Comparison of ENCODE assay signal across 20 cellular contexts in the genomic region with DNA sequence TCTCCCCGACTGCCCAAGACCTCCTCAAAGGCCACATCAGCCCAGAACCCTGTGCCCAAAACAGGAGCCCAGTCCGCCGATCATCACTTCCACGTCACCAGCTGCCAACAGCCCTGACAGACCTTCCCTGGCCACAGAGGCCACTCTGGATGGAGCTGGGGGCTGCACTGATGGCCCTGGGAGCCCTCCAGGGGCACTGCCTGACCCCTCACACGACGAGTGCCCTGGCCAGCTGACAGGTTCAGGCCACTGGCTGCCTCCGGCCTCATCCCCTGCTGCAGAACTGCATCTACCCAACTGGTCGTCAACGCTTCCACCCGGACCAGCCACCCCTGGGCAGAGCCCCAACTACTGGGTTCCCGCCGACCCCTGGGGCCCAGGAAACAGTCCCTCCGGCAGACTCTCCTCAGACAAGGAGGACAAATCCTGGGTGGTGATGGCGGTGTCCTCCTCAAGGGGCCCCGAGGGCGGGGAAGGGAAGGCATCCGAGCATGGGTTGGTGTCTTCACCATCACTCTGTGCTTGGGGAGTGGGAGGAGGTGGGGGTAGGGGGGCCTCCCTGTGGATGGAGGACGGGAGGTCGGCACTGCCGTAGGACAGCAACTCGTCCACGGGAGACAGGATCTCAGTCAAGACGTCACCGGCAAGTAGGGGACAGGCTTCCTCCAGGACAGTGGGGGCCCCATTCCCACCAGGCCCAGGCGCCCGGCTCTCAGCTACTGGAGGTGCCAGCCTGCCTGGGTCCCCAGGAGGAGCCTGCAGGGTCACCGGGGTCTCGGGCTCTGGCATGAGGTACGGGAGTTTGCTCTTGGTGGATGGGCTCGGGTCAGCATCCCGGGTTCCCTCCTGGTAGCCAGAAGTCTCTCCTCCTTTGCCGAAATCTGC. TPM values are rescaled to one million over a fixed set of nuclear protein-coding genes. Genes with fewer than 3 reads are reported as not detected.
DNase-seq lines count a peak whose midpoint lies in the region; ATAC-seq and TF ChIP-seq lines count a peak whose summit lies in the region.
"Had no signal": no experiment of that assay in that cellular context is flagged by ENCODE, and none has a peak within 500 bp of the region (broad histone marks: within the 10 kb centered on the region; RNA-seq: fewer than 3 reads in every experiment).

No MANE protein-coding gene starts in this region.

- peaks cover 48% of the 10 kb centered on the region for H3K27me3 Mint-ChIP-seq in stimulated activated memory B cell treated with anti-CD40 and anti-IgM and Interleukin-4, amounts not matched to agents 10 μg/mL and 1 μg/mL and 100 μg/mL, for 72 hours

- H3K4me2 ChIP-seq in BLaER1 (no peak overlapping the region), Karpas-422 (ENCODE audit: low read depth, low read length, poor library complexity, severe bottlenecking) (no peak overlapping the region)
- H3K4me2 ChIP-seq: A549, GM23338 had no signal

- DNase-seq in Right ventricle myocardium inferior (ENCODE audit: missing footprints) (peak; percentile 51), left ventricle myocardium inferior (no peak), Karpas-422 (peak; percentile 38), germinal center (ENCODE audit: low spot score) (no peak), ACHN (no peak)
- DNase-seq: 8988T; Caco-2; CD4-positive, CD25-positive, alpha-beta regulatory T cell; DMS153; DND-41; H9; HFFc6 had no signal

- peak overlapping the region; percentile 4 for H3K27ac Mint-ChIP-seq in stimulated activated memory B cell treated with anti-CD40 and anti-IgM and Interleukin-4, amounts not matched to agents 10 μg/mL and 1 μg/mL and 100 μg/mL, for 72 hours
- H3K27ac Mint-ChIP-seq: CD4-positive, CD25-positive, alpha-beta regulatory T cell; CD8-positive, alpha-beta T cell; GM23338; H9; HFFc6 had no signal

- no peaks in the 10 kb centered on the region for H3K9me3 Mint-ChIP-seq in stimulated activated memory B cell treated with anti-CD40 and anti-IgM and Interleukin-4, amounts not matched to agents 10 μg/mL and 1 μg/mL and 100 μg/mL, for 72 hours
- H3K9me3 Mint-ChIP-seq: CD4-positive, CD25-positive, alpha-beta regulatory T cell; CD8-positive, alpha-beta T cell; GM23338; H9; HFFc6 had no signal

- in situ Hi-C loops in ACHN (cut with HindIII; ENCODE audit: low pct_ligation_motif_present, low pct_unique_long_range_greater_than_20kb, low sequenced_read_pairs), result no loop called here

- H3K4me3 ChIP-seq in left ventricle myocardium inferior (no peak overlapping the region), BLaER1 (no peak overlapping the region), Karpas-422 (ENCODE audit: low read length) (no peak overlapping the region)
- H3K4me3 ChIP-seq: A549, GM23338 had no signal

- H3K27ac ChIP-seq in left ventricle myocardium inferior (replicated peaks) (no peak overlapping the region), BLaER1 (0 out of 2 replicates have a peak overlapping the region, but pooled peaks have one; percentile 22), Karpas-422 (ENCODE audit: low read length) (no peak overlapping the region)
- H3K27ac ChIP-seq: A549, C4-2B had no signal

- H3K9ac ChIP-seq in BLaER1 (no peak overlapping the region), Karpas-422 (ENCODE audit: low read length) (no peak overlapping the region)

- H3K79me2 ChIP-seq in Karpas-422 (ENCODE audit: low read length), result no peaks in the 10 kb centered on the region

- H3K9me2 ChIP-seq in Karpas-422 (replicated peaks; ENCODE audit: insufficient read depth, low read length), result no peaks in the 10 kb centered on the region

- peaks cover 8% of the 10 kb centered on the region for H3K4me1 ChIP-seq in left ventricle myocardium inferior
- H3K4me1 ChIP-seq in BLaER1, result peaks cover 74% of the 10 kb centered on the region
- H3K4me1 ChIP-seq in Karpas-422 (ENCODE audit: low read length), result peaks cover 5% of the 10 kb centered on the region
- H3K4me1 ChIP-seq: Caco-2 had no signal

- H3K27me3 ChIP-seq in left ventricle myocardium inferior (ENCODE audit: low read depth), result peaks cover 56% of the 10 kb centered on the region
- no peaks in the 10 kb centered on the region for H3K27me3 ChIP-seq in BLaER1
- H3K27me3 ChIP-seq in Karpas-422 (ENCODE audit: low read length), result no peaks in the 10 kb centered on the region

- no peaks in the 10 kb centered on the region for H4K20me1 ChIP-seq in BLaER1
- H4K20me1 ChIP-seq in Karpas-422 (ENCODE audit: insufficient read depth, low read depth, low read length), result no peaks in the 10 kb centered on the region

- intact Hi-C loops in Right ventricle myocardium inferior (cut with DNase I) (no loop called here), left ventricle myocardium inferior (cut with micrococcal nuclease) (no loop called here)

- no peak overlapping the region for H2AFZ ChIP-seq in Karpas-422 (ENCODE audit: low read length)

- H3K4me3 Mint-ChIP-seq in stimulated activated memory B cell treated with anti-CD40 and anti-IgM and Interleukin-4, amounts not matched to agents 10 μg/mL and 1 μg/mL and 100 μg/mL, for 72 hours, result no peak overlapping the region
- H3K4me3 Mint-ChIP-seq: CD4-positive, CD25-positive, alpha-beta regulatory T cell; CD8-positive, alpha-beta T cell; GM23338; H9; HFFc6 had no signal

- H3K9me3 ChIP-seq in left ventricle myocardium inferior (replicated peaks) (no peaks in the 10 kb centered on the region), BLaER1 (no peaks in the 10 kb centered on the region), Karpas-422 (ENCODE audit: low read length) (no peaks in the 10 kb centered on the region)
- H3K9me3 ChIP-seq: A549, Caco-2 had no signal

- no peak for ATAC-seq in Right ventricle myocardium inferior
- no peak for ATAC-seq in stimulated activated memory B cell treated with anti-CD40 and anti-IgM and Interleukin-4, amounts not matched to agents 10 μg/mL and 1 μg/mL and 100 μg/mL, for 72 hours
- ATAC-seq: CD8-positive, alpha-beta T cell; HCT116 had no signal

- H3K36me3 ChIP-seq in left ventricle myocardium inferior (no peaks in the 10 kb centered on the region), BLaER1 (no peaks in the 10 kb centered on the region), Karpas-422 (ENCODE audit: insufficient read depth, low read length) (no peaks in the 10 kb centered on the region)

- no peaks in the 10 kb centered on the region for H3K36me3 Mint-ChIP-seq in stimulated activated memory B cell treated with anti-CD40 and anti-IgM and Interleukin-4, amounts not matched to agents 10 μg/mL and 1 μg/mL and 100 μg/mL, for 72 hours
- H3K36me3 Mint-ChIP-seq: CD4-positive, CD25-positive, alpha-beta regulatory T cell; CD8-positive, alpha-beta T cell had no signal

- peaks cover 11% of the 10 kb centered on the region for H3K4me1 Mint-ChIP-seq in stimulated activated memory B cell treated with anti-CD40 and anti-IgM and Interleukin-4, amounts not matched to agents 10 μg/mL and 1 μg/mL and 100 μg/mL, for 72 hours
- H3K4me1 Mint-ChIP-seq: CD4-positive, CD25-positive, alpha-beta regulatory T cell; GM23338 had no signal

- TF ChIP-seq CTCF in left ventricle myocardium inferior (IDR thresholded peaks at IDR 0.05; ENCODE audit: borderline replicate concordance), result no peak

RNA-seq across cellular contexts. Expression of a gene that starts 7.9 kb away (rescaled TPM):
- total RNA-seq in Right ventricle myocardium inferior (8.3 TPM), left ventricle myocardium inferior (8.0 TPM)
- total RNA-seq in Karpas-422 (2014; rRNA removed; shearing (Covaris generic); ENCODE audit: low replicate concordance), result 11.3 and 18.9 TPM in 2 replicates

RNA-seq across cellular contexts. Expression of a gene that starts 48.6 kb away (rescaled TPM):
- not detected for total RNA-seq in Right ventricle myocardium inferior
- total RNA-seq in left ventricle myocardium inferior, result not detected
- total RNA-seq in Karpas-422 (2014; rRNA removed; shearing (Covaris generic); ENCODE audit: low replicate concordance), result not detected in 2 replicates
- total RNA-seq: CD4-positive, CD25-positive, alpha-beta regulatory T cell; GM23338; H4; H9; HFFc6 had no signal

RNA-seq across cellular contexts. Expression of a gene that starts 50.4 kb away (rescaled TPM):
- total RNA-seq in Right ventricle myocardium inferior (not detected), left ventricle myocardium inferior (not detected)
- 0.34 and 0.43 TPM in 2 replicates for total RNA-seq in Karpas-422 (2014; rRNA removed; shearing (Covaris generic); ENCODE audit: low replicate concordance)
- total RNA-seq: CD4-positive, CD25-positive, alpha-beta regulatory T cell; H4; HFFc6 had no signal

Comparison
In these comparisons a context has a peak if more than half of its experiments do, and no peak if none do; other contexts are left out.
1. DNase-seq: peak in Right ventricle myocardium inferior (single experiment) and Karpas-422 (single experiment); none in left ventricle myocardium inferior (single experiment), germinal center (single experiment) and ACHN (single experiment).